ENCODE assay signal across 8 cellular contexts in genomic region chr3:179653106-179653776, GRCh38. TPM values are rescaled to one million over a fixed set of nuclear protein-coding genes. Genes with fewer than 3 reads are reported as not detected.
DNase-seq lines count a peak whose midpoint lies in the region; ATAC-seq and TF ChIP-seq lines count a peak whose summit lies in the region.

No MANE protein-coding gene starts in this region.

- DNase-seq in NAMALWA (ENCODE audit: low spot score) (peak; percentile 85), SW480 (ENCODE audit: low spot score) (peak; percentile 82), adrenal gland (peak; percentile 77 to 91 (median 87)), left cardiac atrium (peak; percentile 83), progenitor cell of endocrine pancreas (ENCODE audit: low spot score, unreplicated experiment) (peak; percentile 59), ureter (ENCODE audit: low spot score) (peak; percentile 75)

- peak overlapping the region; percentile 89 for H3K4me3 Mint-ChIP-seq in progenitor cell of endocrine pancreas (ENCODE audit: low read depth)

- intact Hi-C loops in adrenal gland (cut with DNase I) (loop anchor here in 1 of 2 donors (10.0 kb wide), 2 partner anchors 52 to 92 kb away; no protein-coding TSS in a partner anchor), left cardiac atrium (cut with DNase I) (no loop called here)

- H3K9me3 ChIP-seq in adrenal gland (replicated peaks in 1 of 3): no peaks in the 10 kb centered on the region

- WGBS in adrenal gland, 4 donors: 0% methylated on average over 13 to 74 of the region's 74 CpGs

- no peaks in the 10 kb centered on the region for H3K27me3 ChIP-seq in adrenal gland

- peaks cover 5 to 24% of the 10 kb centered on the region in 2 donors for H3K4me1 ChIP-seq in adrenal gland (replicated peaks in 1 of 2)

- peak overlapping the region; percentile 98 for H3K4me3 ChIP-seq in GM12875 (ENCODE audit: low read depth, low read length)
- peak overlapping the region in 3 of 4 donors; percentile 80 to 92 (median 81) for H3K4me3 ChIP-seq in adrenal gland

- TF ChIP-seq CTCF in GM12875 (IDR thresholded peaks at IDR 0.05; ENCODE audit: borderline replicate concordance, insufficient read depth, low read depth, low read length): no peak
- no peak for TF ChIP-seq CTCF in adrenal gland (IDR thresholded peaks at IDR 0.05)
- no peak for TF ChIP-seq CTCF in progenitor cell of endocrine pancreas (IDR thresholded peaks at IDR 0.05; ENCODE audit: unreplicated experiment)

- peak overlapping the region; percentile 94 for H3K27ac Mint-ChIP-seq in progenitor cell of endocrine pancreas

- peaks cover 12% of the 10 kb centered on the region for H3K27me3 Mint-ChIP-seq in progenitor cell of endocrine pancreas

- H3K4me1 Mint-ChIP-seq in progenitor cell of endocrine pancreas (ENCODE audit: low read depth): peaks cover 10% of the 10 kb centered on the region

- H3K9me3 Mint-ChIP-seq in progenitor cell of endocrine pancreas (ENCODE audit: low read depth): no peaks in the 10 kb centered on the region

- peak; percentile 44 to 81 for TF ChIP-seq POLR2A in adrenal gland (IDR thresholded peaks at IDR 0.05)

- ATAC-seq in HG02571 (IDR thresholded peaks at IDR 0.05; ENCODE audit: unreplicated experiment) (peak; percentile 61), left cardiac atrium (peak; percentile 83 to 90)

- H3K36me3 ChIP-seq in adrenal gland (replicated peaks in 1 of 2): no peaks in the 10 kb centered on the region

- peak overlapping the region; percentile 74 to 98 (median 95) for H3K27ac ChIP-seq in adrenal gland

- peaks cover 2% of the 10 kb centered on the region for H3K36me3 Mint-ChIP-seq in progenitor cell of endocrine pancreas (ENCODE audit: insufficient read depth)

RNA-seq across cellular contexts. Expression of gene USP13, which starts 0.4 kb away (rescaled TPM):
- total RNA-seq in adrenal gland (10 to 100 TPM; 28.3 to 61.1 (median 48.1) TPM), left cardiac atrium (10 to 100 TPM; 57.5 to 57.7 TPM), progenitor cell of endocrine pancreas (10.7 and 11.8 TPM in 2 replicates), ureter (9.1 TPM)
- polyA plus RNA-seq in adrenal gland: 10 to 100 TPM in 1 of 3 donors, 1 to 10 TPM in 2; 6.9 to 28.4 (median 9.3) TPM

RNA-seq across cellular contexts. Expression of gene NDUFB5, which starts 48.6 kb away (rescaled TPM):
- 100 to 1,000 TPM; 129 to 200 (median 173) TPM for total RNA-seq in adrenal gland
- polyA plus RNA-seq in adrenal gland: 100 to 1,000 TPM; 105 to 240 (median 126) TPM
- 100 to 1,000 TPM; 244 to 250 TPM for total RNA-seq in left cardiac atrium
- total RNA-seq in progenitor cell of endocrine pancreas: 77.3 and 82.8 TPM in 2 replicates
- total RNA-seq in ureter: 109 TPM

RNA-seq across cellular contexts. Expression of gene MRPL47, which starts 48.8 kb away (rescaled TPM):
- total RNA-seq in adrenal gland (10 to 100 TPM; 15.9 to 56.6 (median 32.1) TPM), left cardiac atrium (10 to 100 TPM; 34.4 to 50.5 TPM), progenitor cell of endocrine pancreas (44.3 and 46.5 TPM in 2 replicates), ureter (27.3 TPM)
- 100 to 1,000 TPM in 1 of 3 donors, 10 to 100 TPM in 2; 62.1 to 108 (median 94.0) TPM for polyA plus RNA-seq in adrenal gland

Comparison
In these comparisons a context has a peak if more than half of its experiments do, and no peak if none do; other contexts are left out.
1. Peak in every context shown above with its lines: DNase-seq, ATAC-seq, H3K4me3 ChIP-seq and H3K27ac ChIP-seq.